In the genomic region with DNA sequence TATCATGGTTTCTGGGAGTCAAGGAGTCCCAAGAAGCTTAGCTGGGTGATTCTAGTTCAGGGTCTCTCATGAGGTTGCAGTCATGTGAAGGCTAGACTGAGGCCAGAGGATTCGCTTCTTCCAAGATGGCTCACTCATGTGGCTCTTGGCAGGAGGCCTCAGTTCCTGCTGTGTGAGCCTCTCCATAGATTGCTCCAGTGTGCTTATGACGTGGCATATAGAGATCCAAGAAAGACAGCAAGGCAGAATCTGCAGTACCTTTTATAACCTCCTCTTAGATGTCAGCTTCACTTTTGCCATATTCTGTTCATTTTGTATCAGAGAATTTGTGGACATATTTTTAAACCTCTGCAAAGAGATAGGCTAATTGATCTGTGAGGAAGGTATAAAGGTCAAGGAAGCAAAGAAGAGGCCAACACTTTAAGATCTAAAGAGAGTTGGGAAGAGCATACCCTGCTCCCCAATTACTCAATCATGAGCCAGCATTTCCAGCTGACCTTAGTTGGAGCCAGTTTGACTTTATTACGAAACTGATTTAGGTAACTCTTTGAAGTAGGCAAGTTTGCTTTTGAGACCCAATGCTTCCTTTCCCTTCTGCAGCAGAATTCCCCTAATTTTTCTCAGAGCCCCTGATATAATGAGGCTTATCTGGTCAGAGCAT, we compare ENCODE assay signal across 22 cellular contexts.
DNase-seq lines count a peak whose midpoint lies in the region; ATAC-seq, FAIRE-seq and TF ChIP-seq lines count a peak whose summit lies in the region.
"Had no signal": no experiment of that assay in that cellular context is flagged by ENCODE, and none has a peak within 500 bp of the region (broad histone marks: within the 10 kb centered on the region; RNA-seq: fewer than 3 reads in every experiment).

No MANE protein-coding gene starts in this region.

- in situ Hi-C loops in astrocyte of the spinal cord (cut with HindIII; ENCODE audit: low sequenced_read_pairs), result no loop called here

- H3K27ac Mint-ChIP-seq in T-helper 17 cell, result no peak overlapping the region
- H3K27ac Mint-ChIP-seq: activated CD4-positive, alpha-beta T cell treated with anti-CD3 and anti-CD28 coated beads, Interleukin-2, amount 10 ng/mL, durations not matched to agents 7 days and 5 days; activated naive CD8-positive, alpha-beta T cell treated with anti-CD3 and anti-CD28 coated beads for 36 hours; effector memory CD8-positive, alpha-beta T cell; H9; memory B cell; stimulated activated naive CD8-positive, alpha-beta T cell treated with anti-CD3 and anti-CD28 coated beads, Interleukin-15, Interleukin-2, amounts not matched to agents 100 ng/mL and 50 ng/mL, for 24 hours had no signal

- H3K27me3 ChIP-seq in A673 (replicated peaks; ENCODE audit: insufficient read depth, low read depth, low read length, poor library complexity) (no peaks in the 10 kb centered on the region), foreskin keratinocyte (no peaks in the 10 kb centered on the region), testis (no peaks in the 10 kb centered on the region), left ventricle myocardium inferior (ENCODE audit: low read depth) (peaks cover 18% of the 10 kb centered on the region)
- H3K27me3 ChIP-seq: SJSA1, uterus had no signal

- H3K27ac ChIP-seq in A673 (ENCODE audit: low read depth, low read length, poor library complexity, severe bottlenecking) (no peak overlapping the region), foreskin keratinocyte (no peak overlapping the region), testis (no peak overlapping the region), left ventricle myocardium inferior (replicated peaks) (no peak overlapping the region)
- H3K27ac ChIP-seq: psoas muscle, SJSA1, uterus had no signal

- CTCF ChIA-PET in A673 (lab: Charles Lee), result no interaction called here

- no peak for FAIRE-seq in urothelium cell line (lab: Jason Lieb, UNC)
- FAIRE-seq: G401.6 had no signal

- no peak overlapping the region for H3K4me3 Mint-ChIP-seq in T-helper 17 cell
- H3K4me3 Mint-ChIP-seq: activated CD4-positive, alpha-beta T cell treated with anti-CD3 and anti-CD28 coated beads, Interleukin-2, amount 10 ng/mL, durations not matched to agents 7 days and 5 days; activated naive CD8-positive, alpha-beta T cell treated with anti-CD3 and anti-CD28 coated beads for 36 hours; effector memory CD8-positive, alpha-beta T cell; H9; memory B cell; nephron; stimulated activated naive CD8-positive, alpha-beta T cell treated with anti-CD3 and anti-CD28 coated beads, Interleukin-15, Interleukin-2, amounts not matched to agents 100 ng/mL and 50 ng/mL, for 24 hours had no signal

- no peaks in the 10 kb centered on the region for H3K4me1 Mint-ChIP-seq in T-helper 17 cell
- H3K4me1 Mint-ChIP-seq: activated CD4-positive, alpha-beta T cell treated with anti-CD3 and anti-CD28 coated beads, Interleukin-2, amount 10 ng/mL, durations not matched to agents 7 days and 5 days; activated naive CD8-positive, alpha-beta T cell treated with anti-CD3 and anti-CD28 coated beads for 36 hours; memory B cell had no signal

- intact Hi-C loops in A673 (cut with micrococcal nuclease; ENCODE audit: unreplicated experiment), result no loop called here
- intact Hi-C loops in testis (cut with DNase I; ENCODE audit: low total_unique reads), result no loop called here
- intact Hi-C loops in left ventricle myocardium inferior (cut with micrococcal nuclease), result no loop called here

- 86 to 90% methylated on average over 3 of the region's 3 CpGs for WGBS in testis, 2 donors

- DNase-seq in A673 (ENCODE audit: low spot score) (peak; percentile 65), HuH-7 (ENCODE audit: low spot score) (peak; percentile 30), astrocyte of the spinal cord (ENCODE audit: low read depth, low spot score) (peak; percentile 82), foreskin keratinocyte (no peak), urothelium cell line (ENCODE audit: low spot score) (no peak), testis (no peak), T-helper 17 cell (no peak), left ventricle myocardium inferior (no peak)
- DNase-seq: activated CD4-positive, alpha-beta T cell treated with anti-CD3 and anti-CD28 coated beads, Interleukin-2, amount 10 ng/mL, durations not matched to agents 7 days and 5 days; activated naive CD8-positive, alpha-beta T cell treated with anti-CD3 and anti-CD28 coated beads for 36 hours; cerebellar nuclear complex; effector memory CD8-positive, alpha-beta T cell; H9; NCI-H2029 treated with DMSO at 0.1 percent for 48 hours; NCI-H524 treated with DMSO at 0.1 percent for 48 hours; psoas muscle; uterus had no signal

- H3K36me3 Mint-ChIP-seq in T-helper 17 cell (ENCODE audit: low read depth), result peaks cover 2% of the 10 kb centered on the region
- H3K36me3 Mint-ChIP-seq: activated naive CD8-positive, alpha-beta T cell treated with anti-CD3 and anti-CD28 coated beads for 36 hours had no signal

- BruUV-seq in A673 (replicated peaks; lab: Mats Ljungman, UMichigan), result no TSS peak

- TF ChIP-seq CTCF in A673 (conservative IDR thresholded peaks at IDR 0.05; ENCODE audit: low read depth, low read length), result no peak
- no peak for TF ChIP-seq CTCF in astrocyte of the spinal cord (IDR thresholded peaks at IDR 0.05; ENCODE audit: low read depth, low read length)
- no peak for TF ChIP-seq CTCF in foreskin keratinocyte (conservative IDR thresholded peaks at IDR 0.05)
- TF ChIP-seq CTCF in testis (IDR thresholded peaks at IDR 0.05), result no peak
- TF ChIP-seq CTCF in left ventricle myocardium inferior (IDR thresholded peaks at IDR 0.05; ENCODE audit: borderline replicate concordance), result no peak

- H3K9me3 ChIP-seq in A673 (ENCODE audit: low read depth, low read length, poor library complexity, severe bottlenecking) (no peaks in the 10 kb centered on the region), testis (no peaks in the 10 kb centered on the region), T-helper 17 cell (ENCODE audit: control insufficient read depth, low read length, poor library complexity, severe bottlenecking) (no peaks in the 10 kb centered on the region), left ventricle myocardium inferior (replicated peaks) (peaks cover 17% of the 10 kb centered on the region)
- H3K9me3 ChIP-seq: psoas muscle, SJSA1, uterus had no signal

- ATAC-seq in foreskin keratinocyte (peak; percentile 15), T-helper 17 cell (no peak)
- ATAC-seq: effector memory CD8-positive, alpha-beta T cell had no signal

- H3K36me3 ChIP-seq in A673 (ENCODE audit: insufficient read depth, low read length, poor library complexity, severe bottlenecking) (no peaks in the 10 kb centered on the region), testis (ENCODE audit: low read depth, missing control alignments) (no peaks in the 10 kb centered on the region), left ventricle myocardium inferior (no peaks in the 10 kb centered on the region)
- H3K36me3 ChIP-seq: SJSA1, uterus had no signal

- no peak for TF ChIP-seq POLR2A in testis (IDR thresholded peaks at IDR 0.05)

- POLR2A ChIA-PET in A673 (lab: Charles Lee; ENCODE audit: low non-redundant PET), result no interaction called here

- no peak overlapping the region for H3K4me3 ChIP-seq in A673 (ENCODE audit: low read depth, low read length, poor library complexity, severe bottlenecking)
- H3K4me3 ChIP-seq in astrocyte of the spinal cord (ENCODE audit: low read depth, low read length), result no peak overlapping the region
- H3K4me3 ChIP-seq in testis, result no peak overlapping the region
- H3K4me3 ChIP-seq in left ventricle myocardium inferior, result no peak overlapping the region
- H3K4me3 ChIP-seq: psoas muscle, SJSA1, uterus had no signal

- no peaks in the 10 kb centered on the region for H3K27me3 Mint-ChIP-seq in T-helper 17 cell
- H3K27me3 Mint-ChIP-seq: activated CD4-positive, alpha-beta T cell treated with anti-CD3 and anti-CD28 coated beads, Interleukin-2, amount 10 ng/mL, durations not matched to agents 7 days and 5 days; activated naive CD8-positive, alpha-beta T cell treated with anti-CD3 and anti-CD28 coated beads for 36 hours; effector memory CD8-positive, alpha-beta T cell; memory B cell; stimulated activated naive CD8-positive, alpha-beta T cell treated with anti-CD3 and anti-CD28 coated beads, Interleukin-15, Interleukin-2, amounts not matched to agents 100 ng/mL and 50 ng/mL, for 24 hours had no signal

- H3K4me1 ChIP-seq in A673 (ENCODE audit: insufficient read depth, low read length, poor library complexity, severe bottlenecking), result peaks cover 29% of the 10 kb centered on the region
- peaks cover 27% of the 10 kb centered on the region for H3K4me1 ChIP-seq in foreskin keratinocyte
- H3K4me1 ChIP-seq in testis, result no peaks in the 10 kb centered on the region
- no peaks in the 10 kb centered on the region for H3K4me1 ChIP-seq in left ventricle myocardium inferior
- H3K4me1 ChIP-seq: psoas muscle, uterus had no signal

Comparison
In these comparisons a context has a peak if more than half of its experiments do, and no peak if none do; other contexts are left out.
1. DNase-seq: peak in A673 (single experiment), HuH-7 (single experiment) and astrocyte of the spinal cord (single experiment); none in foreskin keratinocyte (0 of 2), urothelium cell line (single experiment), testis (single experiment), T-helper 17 cell (0 of 3) and left ventricle myocardium inferior (single experiment).